ENCODE assay signal across 9 cellular contexts in genomic region chr9:137150485-137151060, GRCh38. TPM values are rescaled to one million over a fixed set of nuclear protein-coding genes. Genes with fewer than 3 reads are reported as not detected.
DNase-seq lines count a peak whose midpoint lies in the region; ATAC-seq and TF ChIP-seq lines count a peak whose summit lies in the region.
"Had no signal": no experiment of that assay in that cellular context is flagged by ENCODE, and none has a peak within 500 bp of the region (broad histone marks: within the 10 kb centered on the region; RNA-seq: fewer than 3 reads in every experiment).

No MANE protein-coding gene starts in this region.

- H3K79me2 ChIP-seq in PC-3 (ENCODE audit: low read length), result no peaks in the 10 kb centered on the region

- H3K27me3 ChIP-seq in BLaER1 treated with 17β-estradiol and CSF1 and Interleukin-3, amounts not matched to agents 10 nM and 100 nM, result no peaks in the 10 kb centered on the region
- no peaks in the 10 kb centered on the region for H3K27me3 ChIP-seq in PC-3 (ENCODE audit: low read length)
- peaks cover 0 to 54% (median 0%) of the 10 kb centered on the region in 4 donors for H3K27me3 ChIP-seq in esophagus squamous epithelium

- 36 to 50% methylated on average over 3 to 12 of the region's 23 CpGs for WGBS in esophagus squamous epithelium, 2 donors

- no peaks in the 10 kb centered on the region for H3K36me3 ChIP-seq in BLaER1 treated with 17β-estradiol and CSF1 and Interleukin-3, amounts not matched to agents 10 nM and 100 nM
- H3K36me3 ChIP-seq in PC-3 (ENCODE audit: low read depth, low read length), result no peaks in the 10 kb centered on the region
- H3K36me3 ChIP-seq in esophagus squamous epithelium, result no peaks in the 10 kb centered on the region

- no peak overlapping the region for H2AFZ ChIP-seq in PC-3 (ENCODE audit: low read length)

- CTCF ChIA-PET in PC-3 (lab: Charles Lee), result interaction anchor here (0.6 to 1.4 kb wide), 6 partner anchors 21 to 454 kb away, joined by 3 to 6 read pairs (median 4); partner anchors contain the start of genes MAN1B1 and TMEM210

- peak overlapping the region in 3 of 11 experiments; percentile 5 to 64 (median 54); a peak in 4 of 22 replicates for H3K27ac ChIP-seq in BLaER1 treated with 17β-estradiol and CSF1 and Interleukin-3, amounts not matched to agents 10 nM and 100 nM
- H3K27ac ChIP-seq in PC-3 (ENCODE audit: low read length) (no peak overlapping the region), esophagus squamous epithelium (no peak overlapping the region)

- no peaks in the 10 kb centered on the region for H3F3A ChIP-seq in PC-3 (ENCODE audit: low read length, unreplicated experiment)

- DNase-seq in GM19238 (ENCODE audit: insufficient read length, low spot score) (peak; percentile 77), PC-3 (peak; percentile 94), iPS-NIHi11 (ENCODE audit: low spot score) (peak; percentile 59), sciatic nerve (ENCODE audit: low spot score) (no peak), omental fat pad (ENCODE audit: low spot score) (no peak), esophagus squamous epithelium (lab: John Stamatoyannopoulos, UW) (no peak)

- H3K4me3 ChIP-seq in BLaER1 treated with 17β-estradiol and CSF1 and Interleukin-3, amounts not matched to agents 10 nM and 100 nM, result peak overlapping the region in 1 of 10 experiments; percentile 47; a peak in 2 of 20 replicates
- H3K4me3 ChIP-seq in PC-3 (ENCODE audit: low read length) (no peak overlapping the region), esophagus squamous epithelium (no peak overlapping the region)

- TF ChIP-seq POLR2A in esophagus squamous epithelium (IDR thresholded peaks at IDR 0.05), result no peak

- H3K4me2 ChIP-seq in BLaER1 treated with 17β-estradiol and CSF1 and Interleukin-3, amounts not matched to agents 10 nM and 100 nM, result peak overlapping the region in 9 of 11 experiments; percentile 63 to 99 (median 83); a peak in 12 of 22 replicates
- no peak overlapping the region for H3K4me2 ChIP-seq in PC-3 (ENCODE audit: low read length)

- H3K9me2 ChIP-seq in PC-3 (replicated peaks; ENCODE audit: low read length), result no peaks in the 10 kb centered on the region

- TF ChIP-seq CTCF in PC-3 (conservative IDR thresholded peaks at IDR 0.05; ENCODE audit: low read depth, low read length) (no peak), omental fat pad (IDR thresholded peaks at IDR 0.05) (no peak), esophagus squamous epithelium (IDR thresholded peaks at IDR 0.05) (no peak)

- BruUV-seq in PC-3 (replicated peaks; lab: Mats Ljungman, UMichigan), result no TSS peak

- no peaks in the 10 kb centered on the region for H3K9me3 ChIP-seq in BLaER1 treated with 17β-estradiol and CSF1 and Interleukin-3, amounts not matched to agents 10 nM and 100 nM (replicated peaks in 1 of 11)
- H3K9me3 ChIP-seq in PC-3 (ENCODE audit: low read length) (no peaks in the 10 kb centered on the region), esophagus squamous epithelium (peaks cover 0 to 8% (median 0%) of the 10 kb centered on the region in 3 donors)

- peaks cover 12 to 33% (median 30%) of the 10 kb centered on the region in 10 experiments; a peak in 19 of 20 replicates for H3K4me1 ChIP-seq in BLaER1 treated with 17β-estradiol and CSF1 and Interleukin-3, amounts not matched to agents 10 nM and 100 nM
- no peaks in the 10 kb centered on the region; the same call in 1 of the 2 replicates for H3K4me1 ChIP-seq in PC-3 (ENCODE audit: insufficient read depth, low read length)
- H3K4me1 ChIP-seq in esophagus squamous epithelium, result no peaks in the 10 kb centered on the region

- peak overlapping the region in 1 of 11 experiments; percentile 71; a peak in 1 of 22 replicates for H3K9ac ChIP-seq in BLaER1 treated with 17β-estradiol and CSF1 and Interleukin-3, amounts not matched to agents 10 nM and 100 nM
- no peak overlapping the region for H3K9ac ChIP-seq in PC-3 (ENCODE audit: low read length)

- ATAC-seq in HG03196 (IDR thresholded peaks at IDR 0.05; ENCODE audit: unreplicated experiment) (peak; percentile 46), PC-3 (peak; percentile 65), sciatic nerve (no peak), omental fat pad (ENCODE audit: low FRiP score) (no peak)

- POLR2A ChIA-PET in PC-3 (lab: Charles Lee; ENCODE audit: unreplicated experiment), result interaction anchor here (0.6 to 1.0 kb wide), 9 partner anchors 9 to 350 kb away, joined by 3 to 42 read pairs (median 5); no protein-coding TSS in a partner anchor

- peaks cover 0 to 17% (median 2%) of the 10 kb centered on the region in 11 experiments; a peak in 6 of 22 replicates for H4K20me1 ChIP-seq in BLaER1 treated with 17β-estradiol and CSF1 and Interleukin-3, amounts not matched to agents 10 nM and 100 nM
- H4K20me1 ChIP-seq in PC-3 (ENCODE audit: low read length), result no peaks in the 10 kb centered on the region

- intact Hi-C loops in PC-3 (cut with micrococcal nuclease), result loop anchor here (2.0 kb wide), 1 partner anchor 38 kb away; the partner anchor contains the start of genes ANAPC2 and SSNA1
- intact Hi-C loops in sciatic nerve (cut with DNase I), result no loop called here
- intact Hi-C loops in esophagus squamous epithelium (cut with DNase I), result no loop called here

RNA-seq across cellular contexts. Expression of gene GRIN1, which starts 11.6 kb away (rescaled TPM):
- 0.11 TPM in 1 of 2 replicates, not detected in the other for total RNA-seq in PC-3 (2014; rRNA removed)
- not detected for total RNA-seq in sciatic nerve
- not detected for total RNA-seq in omental fat pad
- total RNA-seq in esophagus squamous epithelium, result under 1 TPM in 1 of 4 donors, not detected in 3; 0.38 TPM

RNA-seq across cellular contexts. Expression of gene LRRC26, which starts 19.3 kb away (rescaled TPM):
- total RNA-seq in PC-3 (2014; rRNA removed) (0.40 and 2.0 TPM in 2 replicates), sciatic nerve (not detected), omental fat pad (not detected), esophagus squamous epithelium (1 to 10 TPM in 1 of 4 donors, under 1 TPM in 2, not detected in 1; 0.82 to 3.7 (median 0.95) TPM)

RNA-seq across cellular contexts. Expression of gene TMEM210, which starts 21.3 kb away (rescaled TPM):
- not detected in 2 replicates for total RNA-seq in PC-3 (2014; rRNA removed)
- total RNA-seq in sciatic nerve, result not detected
- not detected for total RNA-seq in omental fat pad
- total RNA-seq in esophagus squamous epithelium, result not detected
- total RNA-seq: neural crest cell had no signal

RNA-seq across cellular contexts. Expression of gene DPP7, which starts 36.0 kb away (rescaled TPM):
- total RNA-seq in PC-3 (2014; rRNA removed) (101 and 103 TPM in 2 replicates), sciatic nerve (127 TPM), omental fat pad (100 to 1,000 TPM in 3 of 4 donors, 10 to 100 TPM in 1; 91.8 to 132 (median 119) TPM), esophagus squamous epithelium (100 to 1,000 TPM in 1 of 4 donors, 10 to 100 TPM in 3; 41.1 to 109 (median 62.4) TPM)

RNA-seq across cellular contexts. Expression of gene ANAPC2, which starts 37.8 kb away (rescaled TPM):
- 21.6 and 30.2 TPM in 2 replicates for total RNA-seq in PC-3 (2014; rRNA removed)
- 52.8 TPM for total RNA-seq in sciatic nerve
- total RNA-seq in omental fat pad, result 10 to 100 TPM; 17.4 to 38.8 (median 22.8) TPM
- total RNA-seq in esophagus squamous epithelium, result 10 to 100 TPM; 14.0 to 34.1 (median 25.1) TPM

Comparison
In these comparisons a context has a peak if more than half of its experiments do, and no peak if none do; other contexts are left out.
1. DNase-seq: peak in GM19238 (single experiment), PC-3 (single experiment) and iPS-NIHi11 (single experiment); none in sciatic nerve (single experiment), omental fat pad (single experiment) and esophagus squamous epithelium (single experiment).
2. ATAC-seq: peak in HG03196 (single experiment) and PC-3 (single experiment); none in sciatic nerve (single experiment) and omental fat pad (single experiment).